11 cellular contexts compared by ENCODE assay signal in the genomic region with DNA sequence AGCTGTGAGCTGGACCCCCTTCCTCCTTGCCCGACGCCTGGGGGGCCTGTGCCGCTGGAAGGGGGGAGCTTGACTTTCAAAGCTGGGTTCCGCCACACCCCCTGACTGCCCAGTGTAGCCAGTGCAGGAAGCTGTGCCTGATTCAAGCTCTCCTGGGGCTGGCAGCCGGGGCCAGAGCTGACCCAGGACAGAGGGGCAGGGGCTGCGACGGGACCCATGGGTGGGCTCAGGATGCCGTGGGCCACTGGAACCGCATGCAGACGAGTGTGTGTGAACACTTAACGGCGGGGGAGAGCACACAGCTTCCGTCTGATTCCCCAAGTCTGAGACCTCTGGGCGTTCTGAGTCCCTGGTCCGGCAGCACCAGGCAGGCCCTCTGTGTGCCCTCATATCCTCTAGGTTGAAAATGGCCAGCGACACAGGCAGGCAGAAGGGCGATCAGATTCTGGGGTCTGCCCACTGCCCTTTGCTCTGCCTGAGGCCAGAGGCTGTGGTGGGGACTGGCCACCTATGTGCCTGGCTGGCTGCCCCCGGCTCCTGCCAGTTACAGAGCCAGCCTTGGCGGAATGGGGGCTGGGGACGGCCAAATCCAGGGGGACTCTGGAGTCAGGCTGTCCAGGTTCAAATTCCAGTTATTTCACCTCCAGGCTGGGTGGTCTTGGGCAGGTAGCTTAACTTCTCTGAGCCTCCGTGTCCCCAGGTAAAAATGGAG. TPM values are rescaled to one million over a fixed set of nuclear protein-coding genes. Genes with fewer than 3 reads are reported as not detected.
A peak's percentile ranks its signal among the peaks of the same experiment; 100 is the strongest.
DNase-seq lines count a peak whose midpoint lies in the region; ATAC-seq, FAIRE-seq and TF ChIP-seq lines count a peak whose summit lies in the region.
"Had no signal": no experiment of that assay in that cellular context is flagged by ENCODE, and none has a peak within 500 bp of the region (broad histone marks: within the 10 kb centered on the region; RNA-seq: fewer than 3 reads in every experiment).

No MANE protein-coding gene starts in this region.

- H3K4me1 ChIP-seq in muscle layer of duodenum (ENCODE audit: control insufficient read depth in 1 of 2, insufficient read depth in 2 of 2, low read length in 2 of 2) (peaks cover 0 to 34% of the 10 kb centered on the region in 2 donors), upper lobe of right lung (peaks cover 26% of the 10 kb centered on the region)

- no peak for TF ChIP-seq CTCF in fibroblast of pulmonary artery (IDR thresholded peaks at IDR 0.05; ENCODE audit: low read length, missing control alignments)
- no peak for TF ChIP-seq CTCF in upper lobe of right lung (IDR thresholded peaks at IDR 0.05)

- H3K27ac ChIP-seq in muscle layer of duodenum (ENCODE audit: low read length) (peak overlapping the region; percentile 23), upper lobe of right lung (peak overlapping the region; percentile 69)

- H3K4me3 Mint-ChIP-seq in activated T-helper 17 cell treated with anti-CD3 and anti-CD28 coated beads, Interleukin-2, amount 50 U/mL, for 72 hours: no peak overlapping the region

- H3K9me3 ChIP-seq in muscle layer of duodenum (ENCODE audit: control insufficient read depth in 1 of 2, low read length in 2 of 2) (no peaks in the 10 kb centered on the region), upper lobe of right lung (no peaks in the 10 kb centered on the region)

- H3K36me3 ChIP-seq in muscle layer of duodenum (ENCODE audit: control insufficient read depth in 1 of 2, insufficient read depth in 2 of 2, low read length in 2 of 2) (no peaks in the 10 kb centered on the region), upper lobe of right lung (no peaks in the 10 kb centered on the region)

- no peak for FAIRE-seq in GM12892 (lab: Jason Lieb, UNC)
- FAIRE-seq: colon had no signal

- intact Hi-C loops in upper lobe of right lung (cut with DNase I): loop anchor here (10.0 kb wide), 1 partner anchor 57 kb away; a partner anchor contains a TSS

- peak; percentile 8 for ATAC-seq in activated T-helper 17 cell treated with anti-CD3 and anti-CD28 coated beads, Interleukin-2, amount 50 U/mL, for 72 hours (replicated peaks)
- ATAC-seq in upper lobe of right lung (peak; percentile 23), GM18505 (IDR thresholded peaks at IDR 0.05; ENCODE audit: unreplicated experiment) (no peak), GM21367 (IDR thresholded peaks at IDR 0.05; ENCODE audit: unreplicated experiment) (no peak)

- no peak overlapping the region for H3K27ac Mint-ChIP-seq in activated T-helper 17 cell treated with anti-CD3 and anti-CD28 coated beads, Interleukin-2, amount 50 U/mL, for 72 hours

- H3K27me3 ChIP-seq in muscle layer of duodenum (ENCODE audit: low read depth, low read length) (peaks cover 4% of the 10 kb centered on the region), upper lobe of right lung (no peaks in the 10 kb centered on the region)

- no peaks in the 10 kb centered on the region for H3K36me3 Mint-ChIP-seq in activated T-helper 17 cell treated with anti-CD3 and anti-CD28 coated beads, Interleukin-2, amount 50 U/mL, for 72 hours (ENCODE audit: low read depth)

- no peaks in the 10 kb centered on the region for H3K9me3 Mint-ChIP-seq in activated T-helper 17 cell treated with anti-CD3 and anti-CD28 coated beads, Interleukin-2, amount 50 U/mL, for 72 hours

- DNase-seq in fibroblast of pulmonary artery (ENCODE audit: low read depth) (no peak), upper lobe of right lung (no peak), GM12892 (ENCODE audit: insufficient read length) (no peak)
- DNase-seq: activated CD4-positive, alpha-beta T cell treated with anti-CD3 and anti-CD28 coated beads for 1 hour; DMS 273 treated with DMSO at 0.1 percent for 48 hours; stimulated activated CD8-positive, alpha-beta memory T cell treated with anti-CD3 and anti-CD28 coated beads, Interleukin-4, amount 100 ng/mL, for 48 hours had no signal

- H3K4me3 ChIP-seq in fibroblast of pulmonary artery (replicated peaks; ENCODE audit: low read depth, low read length): peak overlapping the region; percentile 27
- peak overlapping the region; percentile 30 to 64 for H3K4me3 ChIP-seq in muscle layer of duodenum (ENCODE audit: low read depth in 1 of 2, low read length in 2 of 2)
- H3K4me3 ChIP-seq in upper lobe of right lung: peak overlapping the region; percentile 58

- TF ChIP-seq POLR2A in GM18505 (IDR thresholded peaks at IDR 0.05; ENCODE audit: borderline replicate concordance, extremely low read depth, insufficient read depth, insufficient read length) (no peak), GM12892 (IDR thresholded peaks at IDR 0.05; ENCODE audit: low read depth, low read length) (no peak)

- peaks cover 44% of the 10 kb centered on the region for H3K27me3 Mint-ChIP-seq in activated T-helper 17 cell treated with anti-CD3 and anti-CD28 coated beads, Interleukin-2, amount 50 U/mL, for 72 hours

- no peaks in the 10 kb centered on the region for H3K4me1 Mint-ChIP-seq in activated T-helper 17 cell treated with anti-CD3 and anti-CD28 coated beads, Interleukin-2, amount 50 U/mL, for 72 hours

RNA-seq across cellular contexts. Expression of a gene that starts 54.0 kb away (rescaled TPM):
- total RNA-seq in activated T-helper 17 cell treated with anti-CD3 and anti-CD28 coated beads, Interleukin-2, amount 50 U/mL, for 72 hours: under 1 TPM; 0.04 to 0.16 TPM
- 1.3 TPM for total RNA-seq in upper lobe of right lung
- polyA plus RNA-seq in GM12892 (2012; ENCODE audit: missing spikeins): not detected

RNA-seq across cellular contexts. Expression of a gene that starts 55.1 kb away (rescaled TPM):
- total RNA-seq in activated T-helper 17 cell treated with anti-CD3 and anti-CD28 coated beads, Interleukin-2, amount 50 U/mL, for 72 hours: 1 to 10 TPM in 1 of 2 donors, under 1 TPM in 1; 0.54 to 3.6 TPM
- 42.2 TPM for total RNA-seq in upper lobe of right lung
- polyA plus RNA-seq in GM12892 (2012; ENCODE audit: missing spikeins): 0.19 TPM

Comparison
In these comparisons a context has a peak if more than half of its experiments do, and no peak if none do; other contexts are left out.
1. ATAC-seq: peak in activated T-helper 17 cell treated with anti-CD3 and anti-CD28 coated beads, Interleukin-2, amount 50 U/mL, for 72 hours (single experiment) and upper lobe of right lung (single experiment); none in GM18505 (single experiment) and GM21367 (single experiment).
2. Peak in every context shown above with its lines, with median percentiles within 50 percentile points of each other: H3K4me3 ChIP-seq.